ENCODE assay signal across 38 cellular contexts in genomic region chr3:10122724-10123123, GRCh38. TPM values are rescaled to one million over a fixed set of nuclear protein-coding genes. Genes with fewer than 3 reads are reported as not detected.
DNase-seq lines count a peak whose midpoint lies in the region; ATAC-seq and TF ChIP-seq lines count a peak whose summit lies in the region.
"Had no signal": no experiment of that assay in that cellular context is flagged by ENCODE, and none has a peak within 500 bp of the region (broad histone marks: within the 10 kb centered on the region; RNA-seq: fewer than 3 reads in every experiment).

No MANE protein-coding gene starts in this region.

- peak overlapping the region; percentile 84 for H3K27ac Mint-ChIP-seq in activated CD4-positive, alpha-beta T cell treated with anti-CD3 and anti-CD28 coated beads for 36 hours
- H3K27ac Mint-ChIP-seq in CD4-positive, alpha-beta T cell = peak overlapping the region; percentile 6
- H3K27ac Mint-ChIP-seq in activated T-helper 2 cell treated with anti-CD3 and anti-CD28 coated beads, Interferon-gamma antibody, Interleukin-2, Interleukin-4, amounts not matched to agents 10 μg/mL and 5 μg/mL and 100 μg/mL, durations not matched to agents 14 hours and 24 hours and 36 hours = peak overlapping the region; percentile 46
- peak overlapping the region in 1 of 2 donors; percentile 5 for H3K27ac Mint-ChIP-seq in natural killer cell
- H3K27ac Mint-ChIP-seq: stimulated activated naive B cell treated with anti-CD40 and anti-IgM and Interleukin-4, amounts not matched to agents 10 μg/mL and 1 μg/mL and 100 μg/mL, for 72 hours had no signal

- WGBS in SK-N-SH (ENCODE audit: low lambda C conversion rate) = 96% methylated on average over 4 of the region's 4 CpGs

- H3K27me3 Mint-ChIP-seq in activated CD4-positive, alpha-beta T cell treated with anti-CD3 and anti-CD28 coated beads for 36 hours = no peaks in the 10 kb centered on the region
- H3K27me3 Mint-ChIP-seq in CD4-positive, alpha-beta T cell = no peaks in the 10 kb centered on the region
- H3K27me3 Mint-ChIP-seq in activated T-helper 2 cell treated with anti-CD3 and anti-CD28 coated beads, Interferon-gamma antibody, Interleukin-2, Interleukin-4, amounts not matched to agents 10 μg/mL and 5 μg/mL and 100 μg/mL, durations not matched to agents 14 hours and 24 hours and 36 hours (ENCODE audit: low read depth) = no peaks in the 10 kb centered on the region
- H3K27me3 Mint-ChIP-seq in natural killer cell (ENCODE audit: low read depth in 2 of 2) = no peaks in the 10 kb centered on the region
- H3K27me3 Mint-ChIP-seq: stimulated activated naive B cell treated with anti-CD40 and anti-IgM and Interleukin-4, amounts not matched to agents 10 μg/mL and 1 μg/mL and 100 μg/mL, for 72 hours had no signal

- H3K36me3 Mint-ChIP-seq in activated CD4-positive, alpha-beta T cell treated with anti-CD3 and anti-CD28 coated beads for 36 hours (ENCODE audit: low read depth) = peaks cover 70% of the 10 kb centered on the region
- peaks cover 74% of the 10 kb centered on the region for H3K36me3 Mint-ChIP-seq in CD4-positive, alpha-beta T cell (ENCODE audit: low read depth)
- H3K36me3 Mint-ChIP-seq in activated T-helper 2 cell treated with anti-CD3 and anti-CD28 coated beads, Interferon-gamma antibody, Interleukin-2, Interleukin-4, amounts not matched to agents 10 μg/mL and 5 μg/mL and 100 μg/mL, durations not matched to agents 14 hours and 24 hours and 36 hours (ENCODE audit: low read depth) = peaks cover 67% of the 10 kb centered on the region
- H3K36me3 Mint-ChIP-seq in natural killer cell = peaks cover 8% of the 10 kb centered on the region

- H3K27ac ChIP-seq in CD4-positive, alpha-beta T cell (ENCODE audit: low read depth, low read length) = peak overlapping the region; percentile 10
- no peak overlapping the region for H3K27ac ChIP-seq in SK-N-SH (ENCODE audit: low read depth in 2 of 2, low read length in 1 of 2)
- H3K27ac ChIP-seq: C4-2B, gastroesophageal sphincter, hepatocyte, ovary, PC-9, SK-N-MC, upper lobe of right lung had no signal

- TF ChIP-seq EP300 in SK-N-SH (IDR thresholded peaks at IDR 0.05; ENCODE audit: borderline replicate concordance in 1 of 2, low read depth in 1 of 2, low read length in 1 of 2) = no peak

- no peak for DNase-seq in activated CD4-positive, alpha-beta T cell treated with anti-CD3 and anti-CD28 coated beads for 36 hours
- no peak for DNase-seq in activated CD4-positive, alpha-beta T cell treated with anti-CD3 and anti-CD28 coated beads for 48 hours
- no peak for DNase-seq in CD4-positive, alpha-beta T cell
- no peak for DNase-seq in activated T-helper 2 cell treated with anti-CD3 and anti-CD28 coated beads, Interferon-gamma antibody, Interleukin-2, Interleukin-4, amounts not matched to agents 10 μg/mL and 5 μg/mL and 100 μg/mL, durations not matched to agents 14 hours and 24 hours and 36 hours (ENCODE audit: low spot score)
- DNase-seq in inferior parietal cortex (ENCODE audit: extremely low spot score) = peak; percentile 27
- no peak for DNase-seq in natural killer cell
- no peak for DNase-seq in GM19238 (ENCODE audit: insufficient read length, low spot score)
- no peak for DNase-seq in SK-N-SH
- DNase-seq: activated effector memory CD4-positive, alpha-beta T cell treated with anti-CD3 and anti-CD28 coated beads, Interleukin-2, amount 50 U/mL, for 16 hours; aorta; DND-41; GOT3; left cardiac atrium; mucosa of descending colon; MV-4-11; NCI-H1436 treated with DMSO at 0.1 percent for 48 hours; NCI-H2081 treated with DMSO at 0.1 percent for 48 hours; NCI-H226; NCI-H526 treated with DMSO at 0.1 percent for 48 hours; ovary; PC-9; stimulated activated naive B cell treated with anti-CD40 and anti-IgM and Interleukin-4, amounts not matched to agents 10 μg/mL and 1 μg/mL and 100 μg/mL, for 72 hours; upper lobe of right lung had no signal

- H3K27me3 ChIP-seq in CD4-positive, alpha-beta T cell (ENCODE audit: control insufficient read depth, insufficient read depth, low read length) = no peaks in the 10 kb centered on the region
- H3K27me3 ChIP-seq in SK-N-SH (ENCODE audit: insufficient read depth) = no peaks in the 10 kb centered on the region
- H3K27me3 ChIP-seq: gastroesophageal sphincter, hepatocyte, ovary, upper lobe of right lung had no signal

- peaks cover 78% of the 10 kb centered on the region for H3K79me2 ChIP-seq in SK-N-SH (ENCODE audit: insufficient read depth)

- TF ChIP-seq CTCF in CD4-positive, alpha-beta T cell (IDR thresholded peaks at IDR 0.05) = no peak
- TF ChIP-seq CTCF in natural killer cell (IDR thresholded peaks at IDR 0.05) (no peak), SK-N-SH (IDR thresholded peaks at IDR 0.05) (no peak)

- CTCF ChIA-PET in activated CD4-positive, alpha-beta T cell treated with anti-CD3 and anti-CD28 coated beads for 36 hours (lab: Charles Lee) = interaction anchor here (0.7 to 1.0 kb wide), 3 partner anchors 19 to 109 kb away, joined by 3 to 5 read pairs (median 3); partner anchors contain the start of gene VHL
- CTCF ChIA-PET in CD4-positive, alpha-beta T cell (lab: Charles Lee) = no interaction called here
- CTCF ChIA-PET in SK-N-SH (lab: Yijun Ruan, JAX) = interaction anchor here (0.9 kb wide), 1 partner anchor 30 kb away, joined by 3 read pairs; no protein-coding TSS in a partner anchor

- H3K36me3 ChIP-seq in SK-N-SH (replicated peaks in 1 of 2; ENCODE audit: control insufficient read depth in 1 of 2, insufficient read depth in 2 of 2, low read length in 1 of 2) = peaks cover 18 to 45% of the 10 kb centered on the region in 2 experiments
- H3K36me3 ChIP-seq: ovary had no signal

- no peak overlapping the region for H3K4me2 ChIP-seq in SK-N-SH
- H3K4me2 ChIP-seq: hepatocyte, PC-9 had no signal

- peaks cover 0 to 2% of the 10 kb centered on the region in 2 experiments; a peak in 1 of 4 replicates for H3K4me1 ChIP-seq in SK-N-SH (ENCODE audit: control insufficient read depth in 1 of 2, insufficient read depth in 2 of 2, low read depth in 1 of 2, low read length in 1 of 2)

- POLR2A ChIA-PET in activated CD4-positive, alpha-beta T cell treated with anti-CD3 and anti-CD28 coated beads for 36 hours (lab: Charles Lee) = interaction anchor here (0.6 to 0.9 kb wide), 2 partner anchors 135 to 139 kb away, joined by 3 to 5 read pairs; no protein-coding TSS in a partner anchor
- POLR2A ChIA-PET in CD4-positive, alpha-beta T cell (lab: Charles Lee) = no interaction called here
- POLR2A ChIA-PET in SK-N-SH (lab: Yijun Ruan, JAX) = no interaction called here

- H3F3A ChIP-seq in SK-N-SH (replicated peaks; ENCODE audit: insufficient read depth) = no peaks in the 10 kb centered on the region

- H3K4me3 Mint-ChIP-seq in activated CD4-positive, alpha-beta T cell treated with anti-CD3 and anti-CD28 coated beads for 36 hours = no peak overlapping the region
- H3K4me3 Mint-ChIP-seq in CD4-positive, alpha-beta T cell = peak overlapping the region; percentile 0
- peak overlapping the region; percentile 9 for H3K4me3 Mint-ChIP-seq in activated T-helper 2 cell treated with anti-CD3 and anti-CD28 coated beads, Interferon-gamma antibody, Interleukin-2, Interleukin-4, amounts not matched to agents 10 μg/mL and 5 μg/mL and 100 μg/mL, durations not matched to agents 14 hours and 24 hours and 36 hours (ENCODE audit: low read depth)
- no peak overlapping the region for H3K4me3 Mint-ChIP-seq in natural killer cell
- H3K4me3 Mint-ChIP-seq: stimulated activated naive B cell treated with anti-CD40 and anti-IgM and Interleukin-4, amounts not matched to agents 10 μg/mL and 1 μg/mL and 100 μg/mL, for 72 hours had no signal

- H3K9me3 ChIP-seq in CD4-positive, alpha-beta T cell (ENCODE audit: control insufficient read depth, low read length) = no peaks in the 10 kb centered on the region
- no peaks in the 10 kb centered on the region for H3K9me3 ChIP-seq in SK-N-SH
- H3K9me3 ChIP-seq: gastroesophageal sphincter, mucosa of descending colon, ovary, upper lobe of right lung had no signal

- TF ChIP-seq RAD21 in SK-N-SH (IDR thresholded peaks at IDR 0.05; ENCODE audit: low read length) = no peak

- H3K4me3 ChIP-seq in SK-N-SH (ENCODE audit: low read depth in 2 of 2, low read length in 1 of 2) = no peak overlapping the region
- H3K4me3 ChIP-seq: gastroesophageal sphincter, hepatocyte, lung, mucosa of descending colon, ovary, PC-9, SK-N-MC, upper lobe of right lung had no signal

- no peaks in the 10 kb centered on the region for H3K9me2 ChIP-seq in SK-N-SH

- intact Hi-C loops in activated CD4-positive, alpha-beta T cell treated with anti-CD3 and anti-CD28 coated beads for 36 hours (cut with DNase I, micrococcal nuclease) = no loop called here
- intact Hi-C loops in CD4-positive, alpha-beta T cell (cut with DNase I, micrococcal nuclease) = no loop called here
- intact Hi-C loops in activated T-helper 2 cell treated with anti-CD3 and anti-CD28 coated beads, Interferon-gamma antibody, Interleukin-2, Interleukin-4, amounts not matched to agents 10 μg/mL and 5 μg/mL and 100 μg/mL, durations not matched to agents 14 hours and 24 hours and 36 hours (cut with micrococcal nuclease) = no loop called here
- intact Hi-C loops in natural killer cell (cut with micrococcal nuclease) = no loop called here

- H4K20me1 ChIP-seq in SK-N-SH (ENCODE audit: insufficient read depth) = peaks cover 41% of the 10 kb centered on the region

- no peaks in the 10 kb centered on the region for H3K9me3 Mint-ChIP-seq in activated CD4-positive, alpha-beta T cell treated with anti-CD3 and anti-CD28 coated beads for 36 hours (ENCODE audit: low read depth)
- no peaks in the 10 kb centered on the region for H3K9me3 Mint-ChIP-seq in CD4-positive, alpha-beta T cell
- H3K9me3 Mint-ChIP-seq in activated T-helper 2 cell treated with anti-CD3 and anti-CD28 coated beads, Interferon-gamma antibody, Interleukin-2, Interleukin-4, amounts not matched to agents 10 μg/mL and 5 μg/mL and 100 μg/mL, durations not matched to agents 14 hours and 24 hours and 36 hours = no peaks in the 10 kb centered on the region
- no peaks in the 10 kb centered on the region for H3K9me3 Mint-ChIP-seq in natural killer cell
- H3K9me3 Mint-ChIP-seq: stimulated activated naive B cell treated with anti-CD40 and anti-IgM and Interleukin-4, amounts not matched to agents 10 μg/mL and 1 μg/mL and 100 μg/mL, for 72 hours had no signal

- peak; percentile 61 for ATAC-seq in activated CD4-positive, alpha-beta T cell treated with anti-CD3 and anti-CD28 coated beads for 36 hours
- ATAC-seq in CD4-positive, alpha-beta T cell (ENCODE audit: poor library complexity) = no peak
- ATAC-seq in natural killer cell = no peak
- ATAC-seq: gastroesophageal sphincter; left cardiac atrium; mucosa of descending colon; stimulated activated naive B cell treated with anti-CD40 and anti-IgM and Interleukin-4, amounts not matched to agents 10 μg/mL and 1 μg/mL and 100 μg/mL, for 72 hours; upper lobe of right lung had no signal

- H3K9ac ChIP-seq in SK-N-SH = no peak overlapping the region

- H2AFZ ChIP-seq in SK-N-SH (ENCODE audit: low read depth) = no peak overlapping the region
- H2AFZ ChIP-seq: hepatocyte, PC-9 had no signal

- H3K4me1 Mint-ChIP-seq in activated CD4-positive, alpha-beta T cell treated with anti-CD3 and anti-CD28 coated beads for 36 hours = peaks cover 46% of the 10 kb centered on the region
- peaks cover 50% of the 10 kb centered on the region for H3K4me1 Mint-ChIP-seq in CD4-positive, alpha-beta T cell (ENCODE audit: low read depth)
- H3K4me1 Mint-ChIP-seq in activated T-helper 2 cell treated with anti-CD3 and anti-CD28 coated beads, Interferon-gamma antibody, Interleukin-2, Interleukin-4, amounts not matched to agents 10 μg/mL and 5 μg/mL and 100 μg/mL, durations not matched to agents 14 hours and 24 hours and 36 hours (ENCODE audit: low read depth) = peaks cover 16% of the 10 kb centered on the region
- H3K4me1 Mint-ChIP-seq in natural killer cell = peaks cover 17 to 21% of the 10 kb centered on the region in 2 donors

RNA-seq across cellular contexts. Expression of gene BRK1, which starts 7.2 kb away (rescaled TPM):
- 10 to 100 TPM; 83.4 to 86.6 TPM for total RNA-seq in activated CD4-positive, alpha-beta T cell treated with anti-CD3 and anti-CD28 coated beads for 36 hours
- 10 to 100 TPM; 33.1 to 33.8 TPM for total RNA-seq in CD4-positive, alpha-beta T cell
- 94.4 and 100 TPM in 2 replicates for total RNA-seq in activated T-helper 2 cell treated with anti-CD3 and anti-CD28 coated beads, Interferon-gamma antibody, Interleukin-2, Interleukin-4, amounts not matched to agents 10 μg/mL and 5 μg/mL and 100 μg/mL, durations not matched to agents 14 hours and 24 hours and 36 hours
- 10 to 100 TPM; 65.8 to 78.5 (median 75.0) TPM for total RNA-seq in natural killer cell
- 211 and 283 TPM in 2 replicates for polyA plus RNA-seq in SK-N-SH (2012; rRNA removed)
- polyA plus RNA-seq in SK-N-SH (2012; cell fraction: cytosol; rRNA removed) = 280 and 306 TPM in 2 replicates
- polyA plus RNA-seq in SK-N-SH (2012; cell fraction: nucleus; rRNA removed) = 28.1 and 50.2 TPM in 2 replicates

RNA-seq across cellular contexts. Expression of gene FANCD2OS, which starts 14.7 kb away (rescaled TPM):
- not detected for total RNA-seq in activated CD4-positive, alpha-beta T cell treated with anti-CD3 and anti-CD28 coated beads for 36 hours
- not detected for total RNA-seq in CD4-positive, alpha-beta T cell
- total RNA-seq in activated T-helper 2 cell treated with anti-CD3 and anti-CD28 coated beads, Interferon-gamma antibody, Interleukin-2, Interleukin-4, amounts not matched to agents 10 μg/mL and 5 μg/mL and 100 μg/mL, durations not matched to agents 14 hours and 24 hours and 36 hours = not detected in 2 replicates
- not detected for total RNA-seq in natural killer cell
- not detected in 2 replicates for polyA plus RNA-seq in SK-N-SH (2012; rRNA removed)
- not detected in 2 replicates for polyA plus RNA-seq in SK-N-SH (2012; cell fraction: cytosol; rRNA removed)
- polyA plus RNA-seq in SK-N-SH (2012; cell fraction: nucleus; rRNA removed) = not detected in 2 replicates
- total RNA-seq: A172; aorta; bronchial epithelial cell; endothelial cell of umbilical vein; fibroblast of lung; hepatocyte; left cardiac atrium; LHCN-M2; lung; mucosa of descending colon; ovary; PC-9; renal cortical epithelial cell; skeletal muscle tissue; T-helper 2 cell treated with Interferon-gamma antibody and Interleukin-4, amounts not matched to agents 100 ng/mL and 5 ng/mL, for 36 hours; temporal lobe; upper lobe of right lung had no signal
- polyA plus RNA-seq: aorta, endothelial cell of umbilical vein, fibroblast of lung, hepatocyte, lung, neural cell, ovary had no signal

RNA-seq across cellular contexts. Expression of gene VHL, which starts 18.9 kb away (rescaled TPM):
- 10 to 100 TPM; 49.8 to 52.4 TPM for total RNA-seq in activated CD4-positive, alpha-beta T cell treated with anti-CD3 and anti-CD28 coated beads for 36 hours
- total RNA-seq in CD4-positive, alpha-beta T cell = 10 to 100 TPM; 54.4 to 58.2 TPM
- 54.0 and 54.9 TPM in 2 replicates for total RNA-seq in activated T-helper 2 cell treated with anti-CD3 and anti-CD28 coated beads, Interferon-gamma antibody, Interleukin-2, Interleukin-4, amounts not matched to agents 10 μg/mL and 5 μg/mL and 100 μg/mL, durations not matched to agents 14 hours and 24 hours and 36 hours
- total RNA-seq in natural killer cell = 100 to 1,000 TPM in 2 of 3 donors, 10 to 100 TPM in 1; 94.9 to 113 (median 102) TPM
- polyA plus RNA-seq in SK-N-SH (2012; rRNA removed) = 9.2 and 10.2 TPM in 2 replicates
- polyA plus RNA-seq in SK-N-SH (2012; cell fraction: cytosol; rRNA removed) = 14.2 TPM in 2 replicates
- 14.5 and 15.6 TPM in 2 replicates for polyA plus RNA-seq in SK-N-SH (2012; cell fraction: nucleus; rRNA removed)

RNA-seq across cellular contexts. Expression of gene IRAK2, which starts 42.0 kb away (rescaled TPM):
- total RNA-seq in activated CD4-positive, alpha-beta T cell treated with anti-CD3 and anti-CD28 coated beads for 36 hours = 1 to 10 TPM; 3.9 to 4.0 TPM
- 1 to 10 TPM; 1.4 to 1.6 TPM for total RNA-seq in CD4-positive, alpha-beta T cell
- 2.4 and 2.6 TPM in 2 replicates for total RNA-seq in activated T-helper 2 cell treated with anti-CD3 and anti-CD28 coated beads, Interferon-gamma antibody, Interleukin-2, Interleukin-4, amounts not matched to agents 10 μg/mL and 5 μg/mL and 100 μg/mL, durations not matched to agents 14 hours and 24 hours and 36 hours
- 10 to 100 TPM; 10.4 to 28.2 (median 10.9) TPM for total RNA-seq in natural killer cell
- polyA plus RNA-seq in SK-N-SH (2012; rRNA removed) = 7.7 and 8.6 TPM in 2 replicates
- polyA plus RNA-seq in SK-N-SH (2012; cell fraction: cytosol; rRNA removed) = 5.4 and 6.5 TPM in 2 replicates
- 6.6 and 7.6 TPM in 2 replicates for polyA plus RNA-seq in SK-N-SH (2012; cell fraction: nucleus; rRNA removed)

Comparison
In these comparisons a context has a peak if more than half of its experiments do, and no peak if none do; other contexts are left out.
1. H3K4me3 Mint-ChIP-seq: peak in CD4-positive, alpha-beta T cell (single experiment) and activated T-helper 2 cell treated with anti-CD3 and anti-CD28 coated beads, Interferon-gamma antibody, Interleukin-2, Interleukin-4, amounts not matched to agents 10 μg/mL and 5 μg/mL and 100 μg/mL, durations not matched to agents 14 hours and 24 hours and 36 hours (single experiment); none in activated CD4-positive, alpha-beta T cell treated with anti-CD3 and anti-CD28 coated beads for 36 hours (single experiment) and natural killer cell (single experiment).